12 cellular contexts compared by ENCODE assay signal in the genomic region with DNA sequence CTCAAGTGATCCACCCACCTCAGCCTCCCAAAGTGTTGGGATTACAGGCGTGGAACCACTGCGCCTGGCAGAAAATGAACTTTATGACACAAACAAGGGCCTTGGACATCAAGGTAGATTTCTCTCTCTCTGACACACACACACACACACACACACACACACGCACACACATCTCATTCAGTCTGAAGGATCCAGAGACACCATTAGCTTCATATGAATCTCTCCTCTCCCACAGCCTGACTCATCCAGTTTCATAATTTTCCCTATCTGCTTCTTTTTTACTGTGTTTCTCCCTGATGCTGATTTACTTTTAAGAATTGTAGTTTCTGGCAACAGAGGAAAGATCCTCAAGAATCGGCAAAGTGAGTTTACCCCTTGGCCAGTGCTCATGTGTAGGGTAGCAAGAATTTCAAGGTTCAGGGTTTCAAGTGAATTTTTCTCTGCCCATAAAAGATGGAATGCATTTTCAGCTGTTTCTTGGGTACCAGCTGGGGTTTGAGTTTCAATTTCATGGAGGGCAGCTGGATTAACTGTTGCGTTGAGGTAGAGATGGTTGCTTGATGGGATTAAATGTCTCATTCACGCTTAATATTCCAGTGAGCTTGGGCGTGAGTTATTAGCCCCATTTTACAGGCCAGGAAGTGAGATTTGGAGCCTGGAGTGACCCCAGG. TPM values are rescaled to one million over a fixed set of nuclear protein-coding genes. Genes with fewer than 3 reads are reported as not detected.
DNase-seq lines count a peak whose midpoint lies in the region; ATAC-seq and TF ChIP-seq lines count a peak whose summit lies in the region.
"Had no signal": no experiment of that assay in that cellular context is flagged by ENCODE, and none has a peak within 500 bp of the region (broad histone marks: within the 10 kb centered on the region; RNA-seq: fewer than 3 reads in every experiment).

No MANE protein-coding gene starts in this region.

- peak overlapping the region; percentile 95 for H3K27ac ChIP-seq in ACC112 (ENCODE audit: low read depth, low read length)

- H3K27me3 Mint-ChIP-seq in activated T-helper 17 cell treated with anti-CD3 and anti-CD28 coated beads, Interleukin-2, amount 50 U/mL, for 72 hours = peaks cover 14% of the 10 kb centered on the region
- H3K27me3 Mint-ChIP-seq in glutamatergic neuron (ENCODE audit: unreplicated experiment) = peaks cover 4% of the 10 kb centered on the region

- peak overlapping the region; percentile 41 for H3K4me3 Mint-ChIP-seq in activated T-helper 17 cell treated with anti-CD3 and anti-CD28 coated beads, Interleukin-2, amount 50 U/mL, for 72 hours
- H3K4me3 Mint-ChIP-seq in glutamatergic neuron (ENCODE audit: unreplicated experiment) = no peak overlapping the region
- H3K4me3 Mint-ChIP-seq: naive thymus-derived CD8-positive, alpha-beta T cell; stimulated activated effector memory CD8-positive, alpha-beta T cell treated with anti-CD3 and anti-CD28 coated beads, Interleukin-12 subunit alpha, Interleukin-12 subunit beta, amount 100 ng/mL, for 72 hours had no signal

- peaks cover 32% of the 10 kb centered on the region for H3K4me1 Mint-ChIP-seq in activated T-helper 17 cell treated with anti-CD3 and anti-CD28 coated beads, Interleukin-2, amount 50 U/mL, for 72 hours
- H3K4me1 Mint-ChIP-seq in glutamatergic neuron (ENCODE audit: low read depth, unreplicated experiment) = no peaks in the 10 kb centered on the region
- H3K4me1 Mint-ChIP-seq: naive thymus-derived CD8-positive, alpha-beta T cell had no signal

- no peaks in the 10 kb centered on the region for H3K27me3 ChIP-seq in ACC112 (ENCODE audit: insufficient read depth, low read length)

- H2AFZ ChIP-seq in ACC112 (ENCODE audit: low read length, unreplicated experiment) = no peak overlapping the region

- in situ Hi-C loops in GM13976 (cut with MboI; ENCODE audit: low sequenced_read_pairs, unreplicated experiment) = no loop called here

- TF ChIP-seq CTCF in foreskin fibroblast (IDR thresholded peaks at IDR 0.05; ENCODE audit: low read depth, low read length) (no peak), glutamatergic neuron (IDR thresholded peaks at IDR 0.05; ENCODE audit: partially characterized antibody, unreplicated experiment) (no peak), GM13976 (IDR thresholded peaks at IDR 0.05; ENCODE audit: borderline replicate concordance, control extremely low read depth, extremely low read depth, insufficient read depth, missing control alignments) (no peak)

- H3K36me3 ChIP-seq in ACC112 (ENCODE audit: insufficient read depth, low read length) = no peaks in the 10 kb centered on the region

- H3K36me3 Mint-ChIP-seq in activated T-helper 17 cell treated with anti-CD3 and anti-CD28 coated beads, Interleukin-2, amount 50 U/mL, for 72 hours (ENCODE audit: low read depth) = no peaks in the 10 kb centered on the region
- no peaks in the 10 kb centered on the region for H3K36me3 Mint-ChIP-seq in glutamatergic neuron (ENCODE audit: unreplicated experiment)
- H3K36me3 Mint-ChIP-seq: naive thymus-derived CD8-positive, alpha-beta T cell had no signal

- peaks cover 22% of the 10 kb centered on the region for H3K4me1 ChIP-seq in ACC112 (ENCODE audit: control insufficient read depth, insufficient read depth, low read length, unreplicated experiment)

- H3K79me2 ChIP-seq in ACC112 (ENCODE audit: control insufficient read depth, insufficient read depth, low read length, unreplicated experiment) = no peaks in the 10 kb centered on the region

- H3K27ac Mint-ChIP-seq in activated T-helper 17 cell treated with anti-CD3 and anti-CD28 coated beads, Interleukin-2, amount 50 U/mL, for 72 hours = peak overlapping the region; percentile 88
- H3K27ac Mint-ChIP-seq in glutamatergic neuron (ENCODE audit: unreplicated experiment) = no peak overlapping the region
- H3K27ac Mint-ChIP-seq: naive thymus-derived CD8-positive, alpha-beta T cell had no signal

- H3K4me3 ChIP-seq in ACC112 (ENCODE audit: low read depth, low read length) (no peak overlapping the region), foreskin fibroblast (ENCODE audit: low read depth in 1 of 2, low read length in 2 of 2) (no peak overlapping the region)

- peak; percentile 12 for ATAC-seq in activated T-helper 17 cell treated with anti-CD3 and anti-CD28 coated beads, Interleukin-2, amount 50 U/mL, for 72 hours (replicated peaks)
- ATAC-seq in GM21526 (IDR thresholded peaks at IDR 0.05; ENCODE audit: low FRiP score, unreplicated experiment) = no peak
- ATAC-seq: naive thymus-derived CD8-positive, alpha-beta T cell; stimulated activated effector memory CD8-positive, alpha-beta T cell treated with anti-CD3 and anti-CD28 coated beads, Interleukin-12 subunit alpha, Interleukin-12 subunit beta, amount 100 ng/mL, for 72 hours had no signal

- H3K9me3 Mint-ChIP-seq in activated T-helper 17 cell treated with anti-CD3 and anti-CD28 coated beads, Interleukin-2, amount 50 U/mL, for 72 hours = no peaks in the 10 kb centered on the region
- H3K9me3 Mint-ChIP-seq in glutamatergic neuron (ENCODE audit: unreplicated experiment) = no peaks in the 10 kb centered on the region
- H3K9me3 Mint-ChIP-seq: naive thymus-derived CD8-positive, alpha-beta T cell; stimulated activated effector memory CD8-positive, alpha-beta T cell treated with anti-CD3 and anti-CD28 coated beads, Interleukin-12 subunit alpha, Interleukin-12 subunit beta, amount 100 ng/mL, for 72 hours had no signal

- DNase-seq in EH (ENCODE audit: low read depth) (peak; percentile 71), foreskin fibroblast (peak; percentile 75 to 79), glutamatergic neuron (no peak), putamen (ENCODE audit: low spot score) (no peak), GM13976 (ENCODE audit: low spot score) (no peak)
- DNase-seq: anterior cingulate cortex; naive thymus-derived CD8-positive, alpha-beta T cell; SHP77 had no signal

RNA-seq across cellular contexts. Expression of a gene that starts 3.5 kb away (rescaled TPM):
- 1 to 10 TPM; 2.3 to 4.3 TPM for total RNA-seq in activated T-helper 17 cell treated with anti-CD3 and anti-CD28 coated beads, Interleukin-2, amount 50 U/mL, for 72 hours
- total RNA-seq in glutamatergic neuron (ENCODE audit: unreplicated experiment) = 0.25 TPM

Comparison
In these comparisons a context has a peak if more than half of its experiments do, and no peak if none do; other contexts are left out.
1. DNase-seq: peak in EH (single experiment) and foreskin fibroblast (2 of 2); none in glutamatergic neuron (single experiment), putamen (single experiment) and GM13976 (single experiment).